ENCODE assay signal across 40 cellular contexts in genomic region chr6:44278316-44278715, GRCh38. TPM values are rescaled to one million over a fixed set of nuclear protein-coding genes. Genes with fewer than 3 reads are reported as not detected.
"Had no signal": no experiment of that assay in that cellular context is flagged by ENCODE, and none has a peak within 500 bp of the region (broad histone marks: within the 10 kb centered on the region; RNA-seq: fewer than 3 reads in every experiment).

No MANE protein-coding gene starts in this region.

- DNase-seq: activated CD4-positive, alpha-beta T cell treated with anti-CD3 and anti-CD28 coated beads for 1 hour; activated CD4-positive, alpha-beta T cell treated with anti-CD3 and anti-CD28 coated beads, Interleukin-2, amount 10 ng/mL, durations not matched to agents 24 days and 14 days; activated CD4-positive, alpha-beta T cell treated with anti-CD3 and anti-CD28 coated beads, Interleukin-2, amount 50 U/mL, for 4 hours; activated CD4-positive, CD25-positive, alpha-beta regulatory T cell; activated CD8-positive, alpha-beta T cell treated with anti-CD3 and anti-CD28 coated beads for 36 hours; activated effector memory CD4-positive, alpha-beta T cell treated with anti-CD3 and anti-CD28 coated beads, Interleukin-2, amount 50 U/mL, for 16 hours; activated naive CD4-positive, alpha-beta T cell; activated naive CD4-positive, alpha-beta T cell treated with anti-CD3 and anti-CD28 coated beads, Interleukin-2, amount 50 U/mL, for 16 hours; activated naive CD8-positive, alpha-beta T cell treated with anti-CD3 and anti-CD28 coated beads for 36 hours; activated T-cell treated with anti-CD3 and anti-CD28 coated beads, Interleukin-2, amount 50 U/mL, for 1 hour; activated T-cell treated with anti-CD3 and anti-CD28 coated beads, Interleukin-2, amount 50 U/mL, for 72 hours; amniotic stem cell; body of pancreas; MM.1S; MV-4-11; NCI-H1092; NCI-H146; NCI-H187 treated with DMSO at 0.1 percent for 48 hours; NCI-H2081; NCI-H2171 treated with DMSO at 0.1 percent for 48 hours; NCI-H2227 treated with DMSO at 0.1 percent for 48 hours; NCI-H446; NCI-H510A treated with DMSO at 0.1 percent for 48 hours; NCI-H526 treated with DMSO at 0.1 percent for 48 hours; NCI-H82; NK-92 treated with Interleukin-12 subunit alpha and Interleukin-12 subunit beta, amount 100 ng/mL, for 24 hours; PC-3; Peyer's patch; RPMI8226; SHP77 treated with DMSO at 0.1 percent for 48 hours; SW 1271; T-helper 1 cell; T-helper 2 cell; T-helper 9 cell had no signal

- H3K36me3 ChIP-seq: breast epithelium, Peyer's patch had no signal

- H3K4me3 ChIP-seq: body of pancreas, breast epithelium, Peyer's patch had no signal

- H3K27ac Mint-ChIP-seq: activated CD4-positive, alpha-beta T cell treated with anti-CD3 and anti-CD28 coated beads, Interleukin-2, amount 10 ng/mL, durations not matched to agents 24 days and 14 days; activated CD8-positive, alpha-beta T cell treated with anti-CD3 and anti-CD28 coated beads for 36 hours; activated naive CD8-positive, alpha-beta T cell treated with anti-CD3 and anti-CD28 coated beads for 36 hours; activated T-cell treated with anti-CD3 and anti-CD28 coated beads, Interleukin-2, amount 50 U/mL, for 72 hours; activated T-helper 17 cell treated with anti-CD3 and anti-CD28 coated beads, Interleukin-2, amount 50 U/mL, for 72 hours had no signal

- H3K9me3 ChIP-seq: body of pancreas, breast epithelium, Peyer's patch had no signal

- H3K4me3 Mint-ChIP-seq: activated CD4-positive, alpha-beta T cell treated with anti-CD3 and anti-CD28 coated beads, Interleukin-2, amount 10 ng/mL, durations not matched to agents 24 days and 14 days; activated CD8-positive, alpha-beta T cell treated with anti-CD3 and anti-CD28 coated beads for 36 hours; activated naive CD8-positive, alpha-beta T cell treated with anti-CD3 and anti-CD28 coated beads for 36 hours; activated T-cell treated with anti-CD3 and anti-CD28 coated beads, Interleukin-2, amount 50 U/mL, for 72 hours; activated T-helper 17 cell treated with anti-CD3 and anti-CD28 coated beads, Interleukin-2, amount 50 U/mL, for 72 hours had no signal

- H3K4me2 ChIP-seq: KMS-11 had no signal

- H3K9me3 Mint-ChIP-seq: activated CD4-positive, alpha-beta T cell treated with anti-CD3 and anti-CD28 coated beads, Interleukin-2, amount 10 ng/mL, durations not matched to agents 24 days and 14 days; activated CD8-positive, alpha-beta T cell treated with anti-CD3 and anti-CD28 coated beads for 36 hours; activated naive CD8-positive, alpha-beta T cell treated with anti-CD3 and anti-CD28 coated beads for 36 hours; activated T-cell treated with anti-CD3 and anti-CD28 coated beads, Interleukin-2, amount 50 U/mL, for 72 hours; activated T-helper 17 cell treated with anti-CD3 and anti-CD28 coated beads, Interleukin-2, amount 50 U/mL, for 72 hours had no signal

- H3K36me3 Mint-ChIP-seq: activated naive CD8-positive, alpha-beta T cell treated with anti-CD3 and anti-CD28 coated beads for 36 hours had no signal

- H3K4me1 ChIP-seq: breast epithelium had no signal

- H3K27ac ChIP-seq: body of pancreas, breast epithelium, KMS-11, Peyer's patch, VCaP had no signal

- H3K4me1 Mint-ChIP-seq: activated naive CD8-positive, alpha-beta T cell treated with anti-CD3 and anti-CD28 coated beads for 36 hours had no signal

- H3K9ac ChIP-seq: KMS-11 had no signal

RNA-seq across cellular contexts. Expression of gene TMEM151B, which starts 8.1 kb away (rescaled TPM):
- total RNA-seq: activated CD4-positive, alpha-beta T cell treated with anti-CD3 and anti-CD28 coated beads, Interleukin-2, amount 10 ng/mL, durations not matched to agents 24 days and 14 days; activated CD8-positive, alpha-beta memory T cell treated with anti-CD3 and anti-CD28 coated beads for 36 hours; activated naive CD8-positive, alpha-beta T cell treated with anti-CD3 and anti-CD28 coated beads for 36 hours; LHCN-M2; PC-3 had no signal
